In genomic region chr20:370151-370600, GRCh38 we compare ENCODE assay signal across 20 cellular contexts. TPM values are rescaled to one million over a fixed set of nuclear protein-coding genes. Genes with fewer than 3 reads are reported as not detected.
A peak's percentile ranks its signal among the peaks of the same experiment; 100 is the strongest.
DNase-seq lines count a peak whose midpoint lies in the region; ATAC-seq and TF ChIP-seq lines count a peak whose summit lies in the region.
"Had no signal": no experiment of that assay in that cellular context is flagged by ENCODE, and none has a peak within 500 bp of the region (broad histone marks: within the 10 kb centered on the region; RNA-seq: fewer than 3 reads in every experiment).

No MANE protein-coding gene starts in this region.

- H3K36me3 ChIP-seq in Panc1 (ENCODE audit: control insufficient read depth, insufficient read depth, low read length) = no peaks in the 10 kb centered on the region
- H3K36me3 ChIP-seq: SJSA1, suprapubic skin had no signal

- POLR2A ChIA-PET in Panc1 (lab: Charles Lee) = no interaction called here

- in situ Hi-C loops in Panc1 (cut with HindIII; ENCODE audit: low pct_unique_long_range_greater_than_20kb, low sequenced_read_pairs) = no loop called here

- CTCF ChIA-PET in Panc1 (lab: Charles Lee) = no interaction called here

- no TSS peak for BruUV-seq in Panc1 (replicated peaks; lab: Mats Ljungman, UMichigan)

- peak overlapping the region; percentile 70; the same call in 1 of the 2 replicates for H3K27ac ChIP-seq in Panc1 (ENCODE audit: low read length)
- H3K27ac ChIP-seq: SJSA1, suprapubic skin had no signal

- H3K4me3 ChIP-seq in Panc1 (ENCODE audit: low read depth in 2 of 2, low read length in 2 of 2) = no peak overlapping the region
- H3K4me3 ChIP-seq: SJSA1, suprapubic skin had no signal

- intact Hi-C loops in Panc1 (cut with micrococcal nuclease; ENCODE audit: unreplicated experiment) = no loop called here

- ATAC-seq in Panc1 (no peak), HG03135 (IDR thresholded peaks at IDR 0.05; ENCODE audit: unreplicated experiment) (no peak), HG02938 (IDR thresholded peaks at IDR 0.05; ENCODE audit: unreplicated experiment) (no peak)
- ATAC-seq: left ventricle myocardium superior, natural killer cell had no signal

- no peaks in the 10 kb centered on the region for H3K9me3 ChIP-seq in Panc1 (ENCODE audit: control insufficient read depth, insufficient read depth, low read depth, low read length)
- H3K9me3 ChIP-seq: SJSA1, suprapubic skin had no signal

- H3K27me3 ChIP-seq in Panc1 (ENCODE audit: control insufficient read depth, insufficient read depth, low read length) = no peaks in the 10 kb centered on the region
- H3K27me3 ChIP-seq: SJSA1, suprapubic skin had no signal

- TF ChIP-seq CTCF in Panc1 (IDR thresholded peaks at IDR 0.05) = no peak

- peaks cover 19% of the 10 kb centered on the region for H3K4me1 ChIP-seq in Panc1 (ENCODE audit: control insufficient read depth, insufficient read depth, low read length)

- DNase-seq in NCI-H345 (lab: John Stamatoyannopoulos, UW) = peak; percentile 6
- DNase-seq in NCI-H345 treated with DMSO at 0.1 percent for 48 hours (lab: John Stamatoyannopoulos, UW; ENCODE audit: unreplicated experiment) = no peak
- DNase-seq in Panc1 (ENCODE audit: low read depth, low spot score) = no peak
- peak; percentile 73 for DNase-seq in islet precursor cell
- DNase-seq in renal cortical epithelial cell (ENCODE audit: low read depth) = peak; percentile 33
- DNase-seq in NCI-H146 (lab: John Stamatoyannopoulos, UW) = no peak
- DNase-seq: activated CD4-positive, alpha-beta memory T cell treated with anti-CD3 and anti-CD28 coated beads for 36 hours; aorta; CD4-positive, alpha-beta T cell; GF-D8; hippocampal formation; left ventricle myocardium superior; natural killer cell; NCI-H187; NK-92 treated with Interleukin-12 subunit alpha and Interleukin-12 subunit beta, amount 100 ng/mL, for 24 hours; retina had no signal

RNA-seq across cellular contexts. Expression of gene TRIB3, which starts 10.4 kb away (rescaled TPM):
- total RNA-seq in Panc1 (2021; ENCODE audit: unreplicated experiment) (35.6 TPM), renal cortical epithelial cell (22.0 and 114 TPM in 2 replicates)
- polyA plus RNA-seq in Panc1 (2012; ENCODE audit: insufficient read length) = 41.6 TPM

RNA-seq across cellular contexts. Expression of gene NRSN2, which starts 23.3 kb away (rescaled TPM):
- total RNA-seq in Panc1 (2021; ENCODE audit: unreplicated experiment) (44.9 TPM), renal cortical epithelial cell (23.8 and 77.9 TPM in 2 replicates)
- polyA plus RNA-seq in Panc1 (2012; ENCODE audit: insufficient read length) = 74.8 TPM

RNA-seq across cellular contexts. Expression of gene RBCK1, which starts 37.9 kb away (rescaled TPM):
- total RNA-seq in Panc1 (2021; ENCODE audit: unreplicated experiment) (97.1 TPM), renal cortical epithelial cell (114 and 166 TPM in 2 replicates)
- 109 TPM for polyA plus RNA-seq in Panc1 (2012; ENCODE audit: insufficient read length)

RNA-seq across cellular contexts. Expression of gene SOX12, which starts 44.8 kb away (rescaled TPM):
- total RNA-seq in Panc1 (2021; ENCODE audit: unreplicated experiment) (48.6 TPM), renal cortical epithelial cell (2.6 and 12.7 TPM in 2 replicates)
- 52.3 TPM for polyA plus RNA-seq in Panc1 (2012; ENCODE audit: insufficient read length)

Comparison
In these comparisons a context has a peak if more than half of its experiments do, and no peak if none do; other contexts are left out.
1. DNase-seq: peak in NCI-H345 (single experiment), islet precursor cell (single experiment) and renal cortical epithelial cell (single experiment); none in NCI-H345 treated with DMSO at 0.1 percent for 48 hours (single experiment), Panc1 (single experiment) and NCI-H146 (single experiment).